8 cellular contexts compared by ENCODE assay signal in the genomic region with DNA sequence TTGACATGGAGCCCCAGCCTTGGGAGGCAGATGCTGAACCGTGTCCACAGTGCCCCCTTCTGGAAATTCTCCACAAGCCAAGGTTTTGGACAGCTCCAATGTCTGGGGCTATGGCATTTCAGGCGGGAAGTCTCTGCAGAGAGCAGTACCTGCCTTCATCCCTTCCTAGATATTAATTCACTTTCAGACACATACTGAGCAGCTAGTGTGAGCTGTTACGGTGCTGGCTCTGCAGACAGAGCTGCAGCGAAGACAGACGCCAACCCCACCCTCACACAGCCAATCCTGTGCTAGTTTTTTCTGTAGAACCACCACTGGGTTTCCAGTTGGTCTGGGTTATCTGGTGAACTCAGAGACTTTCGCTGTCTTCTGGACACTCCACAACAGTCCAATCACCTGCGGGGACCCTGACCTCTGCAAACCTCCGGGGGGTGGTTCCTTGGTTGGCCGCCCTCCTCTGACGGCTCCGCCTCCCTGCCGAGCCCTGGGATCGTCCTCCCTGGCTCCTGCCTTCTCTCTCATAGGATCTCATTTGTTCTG. TPM values are rescaled to one million over a fixed set of nuclear protein-coding genes. Genes with fewer than 3 reads are reported as not detected.
DNase-seq lines count a peak whose midpoint lies in the region; ATAC-seq, FAIRE-seq and TF ChIP-seq lines count a peak whose summit lies in the region.

No MANE protein-coding gene starts in this region.

- CTCF ChIA-PET in activated B cell treated with CpG ODN at 0.5 μM for 24 hours (lab: Charles Lee): interaction anchor here (0.6 to 2.6 kb wide), 17 partner anchors 9 to 732 kb away, joined by 3 to 14 read pairs (median 5); a partner anchor contains a TSS

- no peak overlapping the region for H3K4me3 Mint-ChIP-seq in activated B cell treated with CpG ODN at 0.5 μM for 24 hours

- peaks cover 3% of the 10 kb centered on the region for H3K4me1 Mint-ChIP-seq in activated B cell treated with CpG ODN at 0.5 μM for 24 hours

- H3K9me3 Mint-ChIP-seq in activated B cell treated with CpG ODN at 0.5 μM for 24 hours: no peaks in the 10 kb centered on the region

- DNase-seq in NCI-H1436 (lab: John Stamatoyannopoulos, UW): peak; percentile 61
- DNase-seq in NCI-H1436 treated with DMSO at 0.1 percent for 48 hours (lab: John Stamatoyannopoulos, UW): no peak
- peak; percentile 61 for DNase-seq in NCI-H2196 (lab: John Stamatoyannopoulos, UW; ENCODE audit: unreplicated experiment)
- peak; percentile 38 for DNase-seq in activated B cell treated with CpG ODN at 0.5 μM for 24 hours
- DNase-seq in central memory CD4-positive, alpha-beta T cell: peak; percentile 65
- peak; percentile 76 for DNase-seq in kidney
- peak; percentile 62 for DNase-seq in stimulated activated CD4-positive, alpha-beta T cell treated with anti-CD3 and anti-CD28 coated beads, Interleukin-4, amount 100 ng/mL, for 1 hour
- no peak for DNase-seq in NCI-H2107 (lab: John Stamatoyannopoulos, UW)

- POLR2A ChIA-PET in activated B cell treated with CpG ODN at 0.5 μM for 24 hours (lab: Charles Lee): interaction anchor here (0.6 to 1.6 kb wide), 6 partner anchors 9 to 30 kb away, joined by 3 to 6 read pairs (median 3); a partner anchor contains a TSS

- no peaks in the 10 kb centered on the region for H3K36me3 ChIP-seq in kidney (ENCODE audit: control insufficient read depth in 1 of 2, insufficient read depth in 2 of 2, low read length in 2 of 2)

- H3K4me1 ChIP-seq in kidney (ENCODE audit: control insufficient read depth in 1 of 2, insufficient read depth in 1 of 2, low read depth in 1 of 2, low read length in 2 of 2): no peaks in the 10 kb centered on the region

- no peak for TF ChIP-seq CTCF in activated B cell treated with CpG ODN at 0.5 μM for 24 hours (IDR thresholded peaks at IDR 0.05)
- peak; percentile 75 for TF ChIP-seq CTCF in kidney (IDR thresholded peaks at IDR 0.05; ENCODE audit: borderline replicate concordance, extremely low read depth, insufficient read depth)

- ATAC-seq in activated B cell treated with CpG ODN at 0.5 μM for 24 hours (ENCODE audit: low read depth): peak; percentile 95

- H3K27ac ChIP-seq in kidney (ENCODE audit: low read depth in 2 of 2, low read length in 2 of 2): no peak overlapping the region

- no peaks in the 10 kb centered on the region for H3K27me3 Mint-ChIP-seq in activated B cell treated with CpG ODN at 0.5 μM for 24 hours

- H3K36me3 Mint-ChIP-seq in activated B cell treated with CpG ODN at 0.5 μM for 24 hours (ENCODE audit: low read depth): peaks cover 2% of the 10 kb centered on the region

- no peak overlapping the region for H3K27ac Mint-ChIP-seq in activated B cell treated with CpG ODN at 0.5 μM for 24 hours

- H3K4me3 ChIP-seq in kidney (ENCODE audit: low read length in 2 of 2): no peak overlapping the region

- intact Hi-C loops in activated B cell treated with CpG ODN at 0.5 μM for 24 hours (cut with micrococcal nuclease) (loop anchor here (1.0 to 5.0 kb wide), 6 partner anchors 41 to 257 kb away; no protein-coding TSS in a partner anchor), kidney (cut with DNase I) (no loop called here)

- H3K9me3 ChIP-seq in kidney (ENCODE audit: control insufficient read depth in 1 of 2, low read length in 2 of 2): no peaks in the 10 kb centered on the region

- FAIRE-seq in kidney (lab: Jason Lieb, UNC): no peak

- H3K9ac ChIP-seq in kidney (ENCODE audit: low read length in 2 of 2): no peak overlapping the region

RNA-seq across cellular contexts. Expression of a gene that starts 9.1 kb away (rescaled TPM):
- 76.6 and 81.0 TPM in 2 replicates for total RNA-seq in activated B cell treated with CpG ODN at 0.5 μM for 24 hours
- 77.9 TPM for total RNA-seq in kidney
- 41.7 TPM for polyA plus RNA-seq in kidney (ENCODE audit: insufficient read depth, low read depth, low replicate concordance)

RNA-seq across cellular contexts. Expression of a gene that starts 9.6 kb away (rescaled TPM):
- total RNA-seq in activated B cell treated with CpG ODN at 0.5 μM for 24 hours: 63.9 and 68.2 TPM in 2 replicates
- 41.5 TPM for total RNA-seq in kidney
- polyA plus RNA-seq in kidney (ENCODE audit: insufficient read depth, low read depth, low replicate concordance): 31.4 TPM

RNA-seq across cellular contexts. Expression of a gene that starts 11.7 kb away (rescaled TPM):
- total RNA-seq in activated B cell treated with CpG ODN at 0.5 μM for 24 hours: 0.15 and 0.22 TPM in 2 replicates
- total RNA-seq in kidney: 3.5 TPM
- polyA plus RNA-seq in kidney (ENCODE audit: insufficient read depth, low read depth, low replicate concordance): 455 TPM

RNA-seq across cellular contexts. Expression of a gene that starts 17.0 kb away (rescaled TPM):
- total RNA-seq in activated B cell treated with CpG ODN at 0.5 μM for 24 hours (5.1 and 5.2 TPM in 2 replicates), kidney (8.0 TPM)
- polyA plus RNA-seq in kidney (ENCODE audit: insufficient read depth, low read depth, low replicate concordance): 10.6 TPM

RNA-seq across cellular contexts. Expression of a gene that starts 23.6 kb away (rescaled TPM):
- total RNA-seq in activated B cell treated with CpG ODN at 0.5 μM for 24 hours: 114 and 144 TPM in 2 replicates
- total RNA-seq in kidney: 73.9 TPM
- 18.1 TPM for polyA plus RNA-seq in kidney (ENCODE audit: insufficient read depth, low read depth, low replicate concordance)

Comparison
In these comparisons a context has a peak if more than half of its experiments do, and no peak if none do; other contexts are left out.
1. DNase-seq: peak in NCI-H1436 (single experiment), NCI-H2196 (single experiment), activated B cell treated with CpG ODN at 0.5 μM for 24 hours (single experiment), central memory CD4-positive, alpha-beta T cell (single experiment), kidney (single experiment) and stimulated activated CD4-positive, alpha-beta T cell treated with anti-CD3 and anti-CD28 coated beads, Interleukin-4, amount 100 ng/mL, for 1 hour (single experiment); none in NCI-H1436 treated with DMSO at 0.1 percent for 48 hours (single experiment) and NCI-H2107 (single experiment).